ENCODE assay signal across 8 cellular contexts in genomic region chr16:84511180-84511800, GRCh38. TPM values are rescaled to one million over a fixed set of nuclear protein-coding genes. Genes with fewer than 3 reads are reported as not detected.
DNase-seq lines count a peak whose midpoint lies in the region; ATAC-seq and TF ChIP-seq lines count a peak whose summit lies in the region.

No MANE protein-coding gene starts in this region.

- H3K27me3 ChIP-seq in BE2C, result no peaks in the 10 kb centered on the region

- H3K4me1 Mint-ChIP-seq in activated CD4-positive, alpha-beta T cell treated with anti-CD3 and anti-CD28 coated beads, Interleukin-2, amount 10 ng/mL, durations not matched to agents 7 days and 5 days, result peaks cover 86% of the 10 kb centered on the region

- peak overlapping the region; percentile 48 for H3K4me3 ChIP-seq in BE2C (ENCODE audit: low read depth, low read length)
- peak overlapping the region; percentile 35 for H3K4me3 ChIP-seq in choroid plexus epithelial cell (ENCODE audit: low read depth, low read length)

- peaks cover 4% of the 10 kb centered on the region for H3K27me3 Mint-ChIP-seq in activated CD4-positive, alpha-beta T cell treated with anti-CD3 and anti-CD28 coated beads, Interleukin-2, amount 10 ng/mL, durations not matched to agents 7 days and 5 days

- H3K27ac Mint-ChIP-seq in activated CD4-positive, alpha-beta T cell treated with anti-CD3 and anti-CD28 coated beads, Interleukin-2, amount 10 ng/mL, durations not matched to agents 7 days and 5 days, result peak overlapping the region; percentile 83

- TF ChIP-seq CTCF in BE2C (IDR thresholded peaks at IDR 0.05; ENCODE audit: low read depth, low read length) (peak; percentile 93), choroid plexus epithelial cell (conservative IDR thresholded peaks at IDR 0.05; ENCODE audit: low read depth, low read length) (peak; percentile 94)

- no peaks in the 10 kb centered on the region for H3K9me3 ChIP-seq in BE2C

- DNase-seq in BE2C, result peak; percentile 81
- DNase-seq in NCI-H526 (lab: John Stamatoyannopoulos, UW), result peak; percentile 12 to 64
- peak; percentile 90 for DNase-seq in activated CD4-positive, alpha-beta T cell treated with anti-CD3 and anti-CD28 coated beads, Interleukin-2, amount 10 ng/mL, durations not matched to agents 7 days and 5 days
- peak; percentile 92 for DNase-seq in choroid plexus epithelial cell (ENCODE audit: low read depth)
- DNase-seq in left lobe of liver (ENCODE audit: low spot score), result peak; percentile 79
- DNase-seq in stimulated activated CD4-positive, alpha-beta T cell treated with anti-CD3 and anti-CD28 coated beads, Interleukin-4, amount 100 ng/mL, for 1 hour, result peak; percentile 85

- CTCF ChIA-PET in activated CD4-positive, alpha-beta T cell treated with anti-CD3 and anti-CD28 coated beads, Interleukin-2, amount 10 ng/mL, durations not matched to agents 7 days and 5 days (lab: Charles Lee), result interaction anchor here (0.8 to 2.0 kb wide), 14 partner anchors 8 to 233 kb away, joined by 3 to 7 read pairs (median 4); no protein-coding TSS in a partner anchor

- peaks cover 4% of the 10 kb centered on the region for H3K4me1 ChIP-seq in BE2C

- peaks cover 2% of the 10 kb centered on the region for H3K9me3 Mint-ChIP-seq in activated CD4-positive, alpha-beta T cell treated with anti-CD3 and anti-CD28 coated beads, Interleukin-2, amount 10 ng/mL, durations not matched to agents 7 days and 5 days

- H3K4me3 Mint-ChIP-seq in activated CD4-positive, alpha-beta T cell treated with anti-CD3 and anti-CD28 coated beads, Interleukin-2, amount 10 ng/mL, durations not matched to agents 7 days and 5 days, result no peak overlapping the region

- ATAC-seq in HG02678 (IDR thresholded peaks at IDR 0.05; ENCODE audit: unreplicated experiment) (peak; percentile 38), left lobe of liver (peak; percentile 96), HG03196 (IDR thresholded peaks at IDR 0.05; ENCODE audit: unreplicated experiment) (no peak)

- POLR2A ChIA-PET in activated CD4-positive, alpha-beta T cell treated with anti-CD3 and anti-CD28 coated beads, Interleukin-2, amount 10 ng/mL, durations not matched to agents 7 days and 5 days (lab: Charles Lee), result no interaction called here

- peaks cover 13% of the 10 kb centered on the region for H3K36me3 Mint-ChIP-seq in activated CD4-positive, alpha-beta T cell treated with anti-CD3 and anti-CD28 coated beads, Interleukin-2, amount 10 ng/mL, durations not matched to agents 7 days and 5 days (ENCODE audit: low read depth)

- H3K36me3 ChIP-seq in BE2C, result no peaks in the 10 kb centered on the region

RNA-seq across cellular contexts. Expression of gene MEAK7, which starts 6.8 kb away (rescaled TPM):
- 4.6 TPM for polyA plus RNA-seq in BE2C (2012; ENCODE audit: insufficient read depth, insufficient read length, low read depth)
- total RNA-seq in activated CD4-positive, alpha-beta T cell treated with anti-CD3 and anti-CD28 coated beads, Interleukin-2, amount 10 ng/mL, durations not matched to agents 7 days and 5 days, result 1 to 10 TPM; 8.8 to 10.0 TPM
- total RNA-seq in left lobe of liver, result 2.9 TPM

Comparison
In these comparisons a context has a peak if more than half of its experiments do, and no peak if none do; other contexts are left out.
1. DNase-seq: peak in every context shown above with its lines; median percentile 92 in choroid plexus epithelial cell; 90 in activated CD4-positive, alpha-beta T cell treated with anti-CD3 and anti-CD28 coated beads, Interleukin-2, amount 10 ng/mL, durations not matched to agents 7 days and 5 days; 85 in stimulated activated CD4-positive, alpha-beta T cell treated with anti-CD3 and anti-CD28 coated beads, Interleukin-4, amount 100 ng/mL, for 1 hour; 81 in BE2C; 79 in left lobe of liver; 38 in NCI-H526.